ENCODE assay signal across 2 cellular contexts in genomic region chr17:65261152-65261551, GRCh38.
TF ChIP-seq lines count a peak whose summit lies in the region.

No MANE protein-coding gene starts in this region.

TF ChIP-seq in GM23338, 12 proteins besides CTCF, POLR2A, EP300 and RAD21:
- TF ChIP-seq REST (IDR thresholded peaks at IDR 0.05; ENCODE audit: unreplicated experiment) (no peak), CREB1 (CRISPR knock-in tag; IDR thresholded peaks at IDR 0.05; ENCODE audit: low read depth) (no peak), ZNF462 (CRISPR knock-in tag; IDR thresholded peaks at IDR 0.05) (no peak), ZNF114 (CRISPR knock-in tag; IDR thresholded peaks at IDR 0.05) (no peak), STAT1 (IDR thresholded peaks at IDR 0.05; ENCODE audit: unreplicated experiment) (no peak), ZNF331 (CRISPR knock-in tag; IDR thresholded peaks at IDR 0.05; ENCODE audit: low read depth) (no peak), ETS1 (IDR thresholded peaks at IDR 0.05) (no peak), EZH2 (IDR thresholded peaks at IDR 0.05; ENCODE audit: low read depth, unreplicated experiment) (no peak), NANOG (IDR thresholded peaks at IDR 0.05; ENCODE audit: borderline replicate concordance) (no peak), POLR2AphosphoS5 (IDR thresholded peaks at IDR 0.05; ENCODE audit: low read depth) (no peak), EZH2phosphoT487 (IDR thresholded peaks at IDR 0.05; ENCODE audit: unreplicated experiment) (no peak)

TF ChIP-seq in WTC11, 78 proteins besides CTCF, POLR2A, EP300 and RAD21:
- TF ChIP-seq RORB (CRISPR knock-in tag; IDR thresholded peaks at IDR 0.05) (no peak), ZNF416 (CRISPR knock-in tag; IDR thresholded peaks at IDR 0.05) (no peak), ZNF396 (CRISPR knock-in tag; IDR thresholded peaks at IDR 0.05; ENCODE audit: borderline replicate concordance) (no peak), ZNF263 (CRISPR knock-in tag; IDR thresholded peaks at IDR 0.05; ENCODE audit: low read depth) (no peak), ARID4B (CRISPR knock-in tag; IDR thresholded peaks at IDR 0.05; ENCODE audit: borderline replicate concordance) (no peak), ERG (CRISPR knock-in tag; IDR thresholded peaks at IDR 0.05) (no peak), ESRRA (CRISPR knock-in tag; IDR thresholded peaks at IDR 0.05; ENCODE audit: borderline replicate concordance) (no peak), ATF3 (CRISPR knock-in tag; conservative IDR thresholded peaks at IDR 0.05) (no peak), ZNF232 (CRISPR knock-in tag; IDR thresholded peaks at IDR 0.05) (no peak), ZNF281 (CRISPR knock-in tag; IDR thresholded peaks at IDR 0.05) (no peak), HMGA2 (CRISPR knock-in tag; IDR thresholded peaks at IDR 0.05) (no peak), NFYB (CRISPR knock-in tag; conservative IDR thresholded peaks at IDR 0.05; ENCODE audit: low read depth) (no peak), PRDM15 (CRISPR knock-in tag; IDR thresholded peaks at IDR 0.05) (no peak), TCF7 (CRISPR knock-in tag; IDR thresholded peaks at IDR 0.05; ENCODE audit: low read depth) (no peak), ZNF425 (CRISPR knock-in tag; conservative IDR thresholded peaks at IDR 0.05) (no peak), SOX15 (CRISPR knock-in tag; IDR thresholded peaks at IDR 0.05) (no peak), HMGXB4 (CRISPR knock-in tag; IDR thresholded peaks at IDR 0.05) (no peak)
